ENCODE assay signal across 14 cellular contexts in the genomic region with DNA sequence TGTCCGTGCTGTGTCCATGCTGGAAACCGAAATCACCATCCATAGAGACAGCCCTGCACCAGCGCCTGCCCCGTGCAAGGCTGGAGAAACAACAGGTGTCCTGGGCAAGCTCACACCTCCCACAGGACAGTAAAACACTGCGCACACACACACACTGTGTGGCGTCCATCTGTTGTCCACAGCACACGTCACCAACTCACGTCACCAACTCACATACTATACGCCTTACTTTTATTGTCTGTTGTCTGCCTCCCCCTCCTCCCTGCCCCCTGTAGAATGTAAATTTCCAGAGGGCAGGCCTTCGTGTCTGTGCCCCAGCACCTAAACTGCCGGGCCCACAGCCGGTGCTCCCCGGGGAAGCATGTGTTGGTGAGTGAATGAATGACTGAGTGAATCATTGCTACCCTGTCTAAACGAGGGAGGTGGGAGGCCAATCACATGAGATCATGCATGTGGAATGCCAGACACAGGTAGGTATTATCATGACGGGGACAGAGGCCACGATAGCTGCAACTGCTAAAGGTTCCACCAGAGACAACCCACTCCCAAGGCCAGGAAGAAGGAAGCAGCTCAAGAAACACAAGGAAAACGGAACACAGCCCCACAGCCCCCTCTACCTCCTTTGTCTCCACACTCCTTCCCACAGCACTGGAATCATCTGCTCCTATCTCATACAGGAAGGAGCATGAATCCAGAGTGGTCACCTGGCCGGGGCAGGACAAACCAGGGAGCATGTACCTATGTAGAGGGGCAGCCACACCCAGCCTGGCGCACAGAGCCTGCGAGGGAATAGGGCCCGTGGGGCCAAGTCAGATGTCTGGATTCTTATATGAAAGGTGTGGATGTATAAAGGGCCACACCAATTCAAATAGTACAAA. TPM values are rescaled to one million over a fixed set of nuclear protein-coding genes. Genes with fewer than 3 reads are reported as not detected.
DNase-seq lines count a peak whose midpoint lies in the region; ATAC-seq and TF ChIP-seq lines count a peak whose summit lies in the region.
"Had no signal": no experiment of that assay in that cellular context is flagged by ENCODE, and none has a peak within 500 bp of the region (broad histone marks: within the 10 kb centered on the region; RNA-seq: fewer than 3 reads in every experiment).

No MANE protein-coding gene starts in this region.

- DNase-seq in activated T-cell treated with anti-CD3 and anti-CD28 coated beads, Interleukin-2, amount 50 U/mL, for 24 hours = no peak
- DNase-seq in activated T-cell treated with anti-CD3 and anti-CD28 coated beads for 4 hours = no peak
- DNase-seq in activated naive CD4-positive, alpha-beta T cell treated with anti-CD3 and anti-CD28 coated beads, Interleukin-2, amount 50 U/mL, for 72 hours (ENCODE audit: low spot score in 2 of 2) = no peak
- DNase-seq in memory B cell (ENCODE audit: low spot score in 2 of 2) = no peak
- no peak for DNase-seq in testis
- no peak for DNase-seq in MM.1S
- DNase-seq in NCI-H748 treated with DMSO at 0.1 percent for 48 hours (lab: John Stamatoyannopoulos, UW) = no peak
- DNase-seq: naive B cell, NCI-H1417, NCI-H524, SHP77 had no signal

- peaks cover 5% of the 10 kb centered on the region; the same call in 1 of the 2 replicates for H3F3A ChIP-seq in MM.1S (ENCODE audit: insufficient read depth, low read length)

- H3K4me1 ChIP-seq in testis = peaks cover 61% of the 10 kb centered on the region
- peaks cover 7% of the 10 kb centered on the region for H3K4me1 ChIP-seq in MM.1S (ENCODE audit: low read length)

- H3K9me3 ChIP-seq in testis = no peaks in the 10 kb centered on the region
- H3K9me3 ChIP-seq in MM.1S (replicated peaks; ENCODE audit: insufficient read depth, low read length) = no peaks in the 10 kb centered on the region
- H3K9me3 ChIP-seq: upper lobe of left lung had no signal

- WGBS in testis, 2 donors = 74 to 92% methylated on average over 18 to 21 of the region's 21 CpGs

- no peaks in the 10 kb centered on the region for H3K9me3 Mint-ChIP-seq in activated T-cell treated with anti-CD3 and anti-CD28 coated beads, Interleukin-2, amount 50 U/mL, for 24 hours
- no peaks in the 10 kb centered on the region for H3K9me3 Mint-ChIP-seq in activated naive CD4-positive, alpha-beta T cell treated with anti-CD3 and anti-CD28 coated beads, Interleukin-2, amount 50 U/mL, for 72 hours
- H3K9me3 Mint-ChIP-seq in memory B cell = no peaks in the 10 kb centered on the region
- H3K9me3 Mint-ChIP-seq: naive B cell had no signal

- no peak overlapping the region for H3K9ac ChIP-seq in MM.1S (ENCODE audit: low read length)

- H3K4me3 ChIP-seq in testis = no peak overlapping the region
- H3K4me3 ChIP-seq in MM.1S (ENCODE audit: low read length) = no peak overlapping the region
- H3K4me3 ChIP-seq: skin epidermis, upper lobe of left lung had no signal

- peaks cover 62% of the 10 kb centered on the region for H3K36me3 Mint-ChIP-seq in activated T-cell treated with anti-CD3 and anti-CD28 coated beads, Interleukin-2, amount 50 U/mL, for 24 hours (ENCODE audit: low read depth)
- peaks cover 7 to 9% of the 10 kb centered on the region in 2 donors for H3K36me3 Mint-ChIP-seq in activated naive CD4-positive, alpha-beta T cell treated with anti-CD3 and anti-CD28 coated beads, Interleukin-2, amount 50 U/mL, for 72 hours
- peaks cover 5% of the 10 kb centered on the region for H3K36me3 Mint-ChIP-seq in memory B cell

- no peak overlapping the region for H2AFZ ChIP-seq in MM.1S (ENCODE audit: low read length)

- H3K9me2 ChIP-seq in MM.1S (replicated peaks; ENCODE audit: insufficient read depth, low read length) = no peaks in the 10 kb centered on the region

- H3K4me1 Mint-ChIP-seq in activated T-cell treated with anti-CD3 and anti-CD28 coated beads, Interleukin-2, amount 50 U/mL, for 24 hours (ENCODE audit: low read depth) = peaks cover 92% of the 10 kb centered on the region
- H3K4me1 Mint-ChIP-seq in memory B cell = peaks cover 40% of the 10 kb centered on the region

- intact Hi-C loops in testis (cut with DNase I; ENCODE audit: low total_unique reads) = no loop called here

- no peak for ATAC-seq in activated naive CD4-positive, alpha-beta T cell treated with anti-CD3 and anti-CD28 coated beads, Interleukin-2, amount 50 U/mL, for 72 hours
- no peak for ATAC-seq in memory B cell (ENCODE audit: low read depth)
- no peak for ATAC-seq in GM21576 (IDR thresholded peaks at IDR 0.05; ENCODE audit: unreplicated experiment)

- peaks cover 95% of the 10 kb centered on the region for H3K79me2 ChIP-seq in MM.1S (ENCODE audit: low read length)

- peak overlapping the region; percentile 90 for H3K27ac Mint-ChIP-seq in activated T-cell treated with anti-CD3 and anti-CD28 coated beads, Interleukin-2, amount 50 U/mL, for 24 hours
- H3K27ac Mint-ChIP-seq in activated naive CD4-positive, alpha-beta T cell treated with anti-CD3 and anti-CD28 coated beads, Interleukin-2, amount 50 U/mL, for 72 hours = peak overlapping the region; percentile 27 to 58
- H3K27ac Mint-ChIP-seq in memory B cell = peak overlapping the region; percentile 76

- TF ChIP-seq POLR2A in testis (IDR thresholded peaks at IDR 0.05) = no peak

- H3K36me3 ChIP-seq in testis (ENCODE audit: low read depth, missing control alignments) = no peaks in the 10 kb centered on the region
- 0 out of 2 replicates have a peak, but pooled peaks cover 2% of the 10 kb centered on the region for H3K36me3 ChIP-seq in MM.1S (replicated peaks; ENCODE audit: insufficient read depth, low read length)

- H3K4me3 Mint-ChIP-seq in activated T-cell treated with anti-CD3 and anti-CD28 coated beads, Interleukin-2, amount 50 U/mL, for 24 hours = no peak overlapping the region
- H3K4me3 Mint-ChIP-seq in memory B cell = no peak overlapping the region

- H3K27ac ChIP-seq in testis (peak overlapping the region; percentile 37 to 59), MM.1S (ENCODE audit: low read length) (no peak overlapping the region)
- H3K27ac ChIP-seq: upper lobe of left lung had no signal

- H3K27me3 Mint-ChIP-seq in activated T-cell treated with anti-CD3 and anti-CD28 coated beads, Interleukin-2, amount 50 U/mL, for 24 hours = no peaks in the 10 kb centered on the region
- no peaks in the 10 kb centered on the region for H3K27me3 Mint-ChIP-seq in memory B cell
- H3K27me3 Mint-ChIP-seq: naive B cell had no signal

- H3K27me3 ChIP-seq in testis = no peaks in the 10 kb centered on the region
- no peaks in the 10 kb centered on the region for H3K27me3 ChIP-seq in MM.1S (replicated peaks; ENCODE audit: insufficient read depth, low read length)
- H3K27me3 ChIP-seq: upper lobe of left lung had no signal

- no peak overlapping the region for H3K4me2 ChIP-seq in MM.1S (ENCODE audit: low read depth, low read length)

- no peaks in the 10 kb centered on the region for H4K20me1 ChIP-seq in MM.1S (ENCODE audit: insufficient read depth, low read length)

- TF ChIP-seq CTCF in testis (IDR thresholded peaks at IDR 0.05) (no peak), MM.1S (IDR thresholded peaks at IDR 0.05; ENCODE audit: low read length) (no peak)

RNA-seq across cellular contexts. Expression of a gene that starts 41.9 kb away (rescaled TPM):
- 10 to 100 TPM; 42.9 to 92.2 TPM for total RNA-seq in activated naive CD4-positive, alpha-beta T cell treated with anti-CD3 and anti-CD28 coated beads, Interleukin-2, amount 50 U/mL, for 72 hours
- 100 to 1,000 TPM; 142 to 148 TPM for total RNA-seq in testis
- 48.8 TPM for polyA plus RNA-seq in testis (ENCODE audit: insufficient read depth, low read depth, low replicate concordance)

RNA-seq across cellular contexts. Expression of a gene that starts 47.9 kb away (rescaled TPM):
- not detected for total RNA-seq in activated naive CD4-positive, alpha-beta T cell treated with anti-CD3 and anti-CD28 coated beads, Interleukin-2, amount 50 U/mL, for 72 hours
- 1 to 10 TPM; 5.5 to 5.7 TPM for total RNA-seq in testis
- 11.7 TPM for polyA plus RNA-seq in testis (ENCODE audit: insufficient read depth, low read depth, low replicate concordance)
- total RNA-seq: upper lobe of left lung had no signal

Comparison
In these comparisons a context has a peak if more than half of its experiments do, and no peak if none do; other contexts are left out.
1. RNA of a gene that starts 47.9 kb away (total RNA-seq): 5.5 to 5.7 TPM in testis; not detected in activated naive CD4-positive, alpha-beta T cell treated with anti-CD3 and anti-CD28 coated beads, Interleukin-2, amount 50 U/mL, for 72 hours; every median in the first group is over 4 times any median in the second.
2. Peak in every context shown above with its lines, with median percentiles within 50 percentile points of each other: H3K27ac Mint-ChIP-seq.